8 cellular contexts compared by ENCODE assay signal in the genomic region with DNA sequence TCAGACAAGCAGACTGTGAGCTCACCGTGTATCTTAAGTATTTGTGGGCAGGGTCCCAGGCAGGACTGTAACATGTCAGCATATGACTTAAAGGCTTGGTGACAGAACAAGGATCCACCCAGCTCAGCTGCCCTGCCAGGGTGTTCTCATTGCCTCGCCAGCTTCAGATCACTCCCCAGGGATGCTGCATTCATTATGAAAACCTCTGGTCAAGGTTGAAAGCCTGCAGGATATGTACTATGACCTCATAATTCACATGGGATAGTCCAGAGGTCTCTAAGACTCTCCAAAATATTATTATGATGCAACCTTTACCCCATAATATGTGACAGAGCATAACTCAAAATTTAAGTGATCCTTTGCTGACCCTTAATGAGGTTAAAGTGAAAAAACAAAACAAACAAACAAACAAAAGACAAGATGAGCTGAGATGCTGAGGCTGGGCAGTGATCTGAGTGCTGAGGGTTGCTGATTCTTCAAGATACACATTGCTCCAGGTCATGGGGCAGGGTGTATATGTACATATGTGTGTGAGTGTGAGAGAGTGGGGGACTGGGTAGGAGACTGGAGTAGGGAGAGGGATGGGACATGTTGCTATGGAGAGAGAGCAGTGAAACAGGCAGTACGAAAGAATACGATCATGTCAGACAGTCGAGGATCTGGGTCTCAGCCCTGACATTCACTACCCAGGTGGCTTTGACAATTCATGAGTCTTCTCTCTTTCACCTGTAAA.
DNase-seq lines count a peak whose midpoint lies in the region; ATAC-seq and TF ChIP-seq lines count a peak whose summit lies in the region.

No MANE protein-coding gene starts in this region.

- H3K36me3 ChIP-seq in prostate gland = no peaks in the 10 kb centered on the region

- peaks cover 3% of the 10 kb centered on the region for H3K4me1 ChIP-seq in prostate gland (replicated peaks)

- no peaks in the 10 kb centered on the region for H3K27me3 ChIP-seq in prostate gland (replicated peaks; ENCODE audit: insufficient read depth)

- TF ChIP-seq POLR2A in prostate gland (IDR thresholded peaks at IDR 0.05) = no peak

- H3K27ac ChIP-seq in prostate gland = no peak overlapping the region

- no peak overlapping the region for H3K4me3 Mint-ChIP-seq in activated naive CD8-positive, alpha-beta T cell
- no peak overlapping the region for H3K4me3 Mint-ChIP-seq in memory B cell
- no peak overlapping the region for H3K4me3 Mint-ChIP-seq in activated T-cell treated with anti-CD3 and anti-CD28 coated beads, Interleukin-2, amount 50 U/mL, for 4 hours

- intact Hi-C loops in prostate gland (cut with DNase I) = no loop called here

- DNase-seq in memory B cell (ENCODE audit: low spot score in 2 of 2) = no peak
- DNase-seq in DMS79 (lab: John Stamatoyannopoulos, UW) = no peak
- no peak for DNase-seq in activated CD4-positive, alpha-beta T cell treated with anti-CD3 and anti-CD28 coated beads, Interleukin-2, amount 50 U/mL, for 4 hours
- DNase-seq in activated T-cell treated with anti-CD3 and anti-CD28 coated beads, Interleukin-2, amount 50 U/mL, for 4 hours = no peak
- DNase-seq in prostate gland (ENCODE audit: low spot score) = no peak

- H3K4me3 ChIP-seq in prostate gland = no peak overlapping the region

- 67% methylated on average over 5 of the region's 5 CpGs for WGBS in prostate gland

- peak; percentile 41 for ATAC-seq in GM18511 (IDR thresholded peaks at IDR 0.05; ENCODE audit: unreplicated experiment)
- peak; percentile 52 for ATAC-seq in HG02759 (IDR thresholded peaks at IDR 0.05; ENCODE audit: unreplicated experiment)
- ATAC-seq in memory B cell (ENCODE audit: low read depth) = peak; percentile 39
- no peak for ATAC-seq in activated T-cell treated with anti-CD3 and anti-CD28 coated beads, Interleukin-2, amount 50 U/mL, for 4 hours

- no peaks in the 10 kb centered on the region for H3K9me3 ChIP-seq in prostate gland

- H3K9me3 Mint-ChIP-seq in activated naive CD8-positive, alpha-beta T cell (ENCODE audit: low read depth) = no peaks in the 10 kb centered on the region
- no peaks in the 10 kb centered on the region for H3K9me3 Mint-ChIP-seq in memory B cell
- H3K9me3 Mint-ChIP-seq in activated T-cell treated with anti-CD3 and anti-CD28 coated beads, Interleukin-2, amount 50 U/mL, for 4 hours = no peaks in the 10 kb centered on the region

- H3K4me1 Mint-ChIP-seq in activated naive CD8-positive, alpha-beta T cell (ENCODE audit: low read depth) = peaks cover 37% of the 10 kb centered on the region
- H3K4me1 Mint-ChIP-seq in memory B cell = peaks cover 21% of the 10 kb centered on the region
- peaks cover 38% of the 10 kb centered on the region for H3K4me1 Mint-ChIP-seq in activated T-cell treated with anti-CD3 and anti-CD28 coated beads, Interleukin-2, amount 50 U/mL, for 4 hours (ENCODE audit: low read depth)

- peaks cover 1% of the 10 kb centered on the region for H3K27me3 Mint-ChIP-seq in activated naive CD8-positive, alpha-beta T cell
- no peaks in the 10 kb centered on the region for H3K27me3 Mint-ChIP-seq in memory B cell
- no peaks in the 10 kb centered on the region for H3K27me3 Mint-ChIP-seq in activated T-cell treated with anti-CD3 and anti-CD28 coated beads, Interleukin-2, amount 50 U/mL, for 4 hours (ENCODE audit: low read depth)

- TF ChIP-seq CTCF in prostate gland (IDR thresholded peaks at IDR 0.05) = no peak

- H3K36me3 Mint-ChIP-seq in activated naive CD8-positive, alpha-beta T cell = no peaks in the 10 kb centered on the region
- H3K36me3 Mint-ChIP-seq in memory B cell = no peaks in the 10 kb centered on the region
- H3K36me3 Mint-ChIP-seq in activated T-cell treated with anti-CD3 and anti-CD28 coated beads, Interleukin-2, amount 50 U/mL, for 4 hours (ENCODE audit: insufficient read depth) = no peaks in the 10 kb centered on the region

- peak overlapping the region; percentile 96 for H3K27ac Mint-ChIP-seq in activated naive CD8-positive, alpha-beta T cell
- H3K27ac Mint-ChIP-seq in memory B cell = peak overlapping the region; percentile 36

Comparison
In these comparisons a context has a peak if more than half of its experiments do, and no peak if none do; other contexts are left out.
1. ATAC-seq: peak in GM18511 (single experiment), HG02759 (single experiment) and memory B cell (single experiment); none in activated T-cell treated with anti-CD3 and anti-CD28 coated beads, Interleukin-2, amount 50 U/mL, for 4 hours (0 of 2).